In genomic region chr3:125257563-125257962, GRCh38 we compare ENCODE assay signal across 15 cellular contexts. TPM values are rescaled to one million over a fixed set of nuclear protein-coding genes. Genes with fewer than 3 reads are reported as not detected.
"Had no signal": no experiment of that assay in that cellular context is flagged by ENCODE, and none has a peak within 500 bp of the region (broad histone marks: within the 10 kb centered on the region; RNA-seq: fewer than 3 reads in every experiment).

No MANE protein-coding gene starts in this region.

- H3K4me3 Mint-ChIP-seq: activated naive CD4-positive, alpha-beta T cell treated with anti-CD3 and anti-CD28 coated beads, Interleukin-2, amount 10 ng/mL, durations not matched to agents 7 days and 5 days; endodermal cell had no signal

- H3K4me3 ChIP-seq: ascending aorta, breast epithelium, gastroesophageal sphincter, pancreas, thyroid gland had no signal

- H3K4me1 Mint-ChIP-seq: activated naive CD4-positive, alpha-beta T cell treated with anti-CD3 and anti-CD28 coated beads, Interleukin-2, amount 10 ng/mL, durations not matched to agents 7 days and 5 days had no signal

- DNase-seq: activated CD4-positive, alpha-beta T cell treated with anti-CD3 and anti-CD28 coated beads, Interleukin-2, amount 50 U/mL, for 4 hours; activated naive CD4-positive, alpha-beta T cell treated with anti-CD3 and anti-CD28 coated beads, Interleukin-2, amount 10 ng/mL, durations not matched to agents 7 days and 5 days; activated T-cell treated with anti-CD3 and anti-CD28 coated beads, Interleukin-2, amount 50 U/mL, for 1 hour; cerebellar nuclear complex; endodermal cell; naive B cell; pancreas; stimulated activated CD4-positive, alpha-beta T cell treated with anti-CD3 and anti-CD28 coated beads, Interleukin-12 subunit alpha, Interleukin-12 subunit beta, amount 100 ng/mL, for 4 hours; stimulated activated CD4-positive, alpha-beta T cell treated with anti-CD3 and anti-CD28 coated beads, Interleukin-2, amount 100 ng/mL, for 24 hours; T-helper 9 cell; thyroid gland had no signal

- H3K27ac ChIP-seq: ascending aorta, breast epithelium, gastroesophageal sphincter, pancreas, thyroid gland had no signal

- H3K27ac Mint-ChIP-seq: activated naive CD4-positive, alpha-beta T cell treated with anti-CD3 and anti-CD28 coated beads, Interleukin-2, amount 10 ng/mL, durations not matched to agents 7 days and 5 days; endodermal cell had no signal

- H3K27me3 Mint-ChIP-seq: activated naive CD4-positive, alpha-beta T cell treated with anti-CD3 and anti-CD28 coated beads, Interleukin-2, amount 10 ng/mL, durations not matched to agents 7 days and 5 days; naive B cell had no signal

RNA-seq across cellular contexts. Expression of gene SLC12A8, which starts 45.0 kb away (rescaled TPM):
- total RNA-seq: ascending aorta, mononuclear cell had no signal
